ENCODE assay signal across 22 cellular contexts in the genomic region with DNA sequence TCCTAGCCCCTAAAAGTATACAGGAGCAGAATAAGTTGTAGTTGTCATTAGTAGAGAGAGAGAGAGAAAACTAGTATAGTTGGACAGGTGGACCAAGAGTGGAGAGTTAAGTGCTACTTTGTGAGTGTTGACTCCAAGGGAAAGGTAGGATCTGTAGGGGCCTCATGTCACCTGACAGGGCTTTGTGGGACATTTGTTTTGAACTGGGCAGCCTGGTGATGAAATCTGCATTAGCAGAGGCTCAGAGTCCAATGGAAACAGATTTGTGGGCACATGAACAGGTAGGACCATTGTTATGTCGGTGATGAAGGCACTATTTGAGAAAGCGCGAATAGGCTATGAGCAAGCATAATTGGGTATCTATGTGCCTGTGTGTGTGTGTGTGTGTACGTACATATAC. TPM values are rescaled to one million over a fixed set of nuclear protein-coding genes. Genes with fewer than 3 reads are reported as not detected.
A peak's percentile ranks its signal among the peaks of the same experiment; 100 is the strongest.
DNase-seq lines count a peak whose midpoint lies in the region; ATAC-seq and TF ChIP-seq lines count a peak whose summit lies in the region.
"Had no signal": no experiment of that assay in that cellular context is flagged by ENCODE, and none has a peak within 500 bp of the region (broad histone marks: within the 10 kb centered on the region; RNA-seq: fewer than 3 reads in every experiment).

No MANE protein-coding gene starts in this region.

- no peak for ATAC-seq in HG03432 (IDR thresholded peaks at IDR 0.05; ENCODE audit: unreplicated experiment)
- ATAC-seq: A549, GM12878 had no signal

- TF ChIP-seq POLR2A in esophagus muscularis mucosa (IDR thresholded peaks at IDR 0.05; ENCODE audit: low read depth) = no peak

- intact Hi-C loops in left ventricle myocardium inferior (cut with micrococcal nuclease) = no loop called here
- intact Hi-C loops in esophagus muscularis mucosa (cut with DNase I) = no loop called here
- intact Hi-C loops in ascending aorta (cut with DNase I) = no loop called here

- no peak overlapping the region for H3K9ac ChIP-seq in rectal smooth muscle tissue (ENCODE audit: low read length)

- peaks cover 21% of the 10 kb centered on the region for H3K4me1 ChIP-seq in left ventricle myocardium inferior
- peaks cover 0 to 6% of the 10 kb centered on the region in 2 donors for H3K4me1 ChIP-seq in right atrium auricular region
- peaks cover 5 to 28% (median 21%) of the 10 kb centered on the region in 4 donors for H3K4me1 ChIP-seq in esophagus muscularis mucosa
- H3K4me1 ChIP-seq in rectal smooth muscle tissue (ENCODE audit: control insufficient read depth, insufficient read depth, low read length) = peaks cover 26% of the 10 kb centered on the region
- H3K4me1 ChIP-seq in ascending aorta = no peaks in the 10 kb centered on the region
- H3K4me1 ChIP-seq: A549 had no signal

- TF ChIP-seq CTCF in left ventricle myocardium inferior (IDR thresholded peaks at IDR 0.05; ENCODE audit: borderline replicate concordance) (no peak), right atrium auricular region (IDR thresholded peaks at IDR 0.05) (no peak), esophagus muscularis mucosa (IDR thresholded peaks at IDR 0.05) (no peak), ascending aorta (IDR thresholded peaks at IDR 0.05) (no peak)

- H3K27me3 ChIP-seq in left ventricle myocardium inferior (ENCODE audit: low read depth) (no peaks in the 10 kb centered on the region), right atrium auricular region (no peaks in the 10 kb centered on the region), esophagus muscularis mucosa (no peaks in the 10 kb centered on the region), rectal smooth muscle tissue (ENCODE audit: control insufficient read depth, insufficient read depth, low read length) (no peaks in the 10 kb centered on the region), ascending aorta (no peaks in the 10 kb centered on the region)
- H3K27me3 ChIP-seq: MG63 had no signal

- no peak for TF ChIP-seq EP300 in esophagus muscularis mucosa (IDR thresholded peaks at IDR 0.05)

- H3K9me3 ChIP-seq in left ventricle myocardium inferior (replicated peaks) = no peaks in the 10 kb centered on the region
- no peaks in the 10 kb centered on the region for H3K9me3 ChIP-seq in right atrium auricular region
- H3K9me3 ChIP-seq in esophagus muscularis mucosa = no peaks in the 10 kb centered on the region
- no peaks in the 10 kb centered on the region for H3K9me3 ChIP-seq in ascending aorta
- H3K9me3 ChIP-seq: A549, MG63 had no signal

- H3K36me3 ChIP-seq in left ventricle myocardium inferior (peaks cover 29% of the 10 kb centered on the region), right atrium auricular region (peaks cover 7% of the 10 kb centered on the region), esophagus muscularis mucosa (peaks cover 3 to 19% (median 11%) of the 10 kb centered on the region in 4 donors), rectal smooth muscle tissue (ENCODE audit: control insufficient read depth, insufficient read depth, low read length) (peaks cover 2% of the 10 kb centered on the region), ascending aorta (peaks cover 10 to 11% of the 10 kb centered on the region in 2 donors)
- H3K36me3 ChIP-seq: MG63 had no signal

- peak overlapping the region; percentile 70 for H3K27ac ChIP-seq in left ventricle myocardium inferior (replicated peaks)
- H3K27ac ChIP-seq in right atrium auricular region = no peak overlapping the region
- H3K27ac ChIP-seq in esophagus muscularis mucosa (replicated peaks in 1 of 4) = peak overlapping the region; percentile 52 to 72 (median 63)
- peak overlapping the region; percentile 30 for H3K27ac ChIP-seq in rectal smooth muscle tissue (ENCODE audit: low read depth, low read length)
- H3K27ac ChIP-seq in ascending aorta = no peak overlapping the region
- H3K27ac ChIP-seq: A549, PC-9, RWPE1 had no signal

- 95% methylated on average over 4 of the region's 4 CpGs for WGBS in esophagus muscularis mucosa

- DNase-seq in left ventricle myocardium inferior (no peak), right atrium auricular region (ENCODE audit: low spot score) (no peak), esophagus muscularis mucosa (ENCODE audit: extremely low spot score) (no peak), ascending aorta (ENCODE audit: low spot score in 2 of 2) (no peak)
- DNase-seq in stimulated activated naive CD4-positive, alpha-beta T cell treated with Interleukin-2 at 50 U/mL for 16 hours (lab: John Stamatoyannopoulos, UW) = no peak
- DNase-seq: CD4-positive, alpha-beta T cell; DMS53; EL; Kasumi-1; MG63; NCI-H1048; NCI-H1436; NCI-H1930; NCI-H226; NCI-H524 treated with DMSO at 0.1 percent for 48 hours; PC-9 had no signal

- H3K4me3 ChIP-seq in left ventricle myocardium inferior (no peak overlapping the region), right atrium auricular region (no peak overlapping the region), esophagus muscularis mucosa (no peak overlapping the region), rectal smooth muscle tissue (ENCODE audit: low read length) (no peak overlapping the region), ascending aorta (no peak overlapping the region)
- H3K4me3 ChIP-seq: A549, GM12878, GM23338, MG63, PC-9 had no signal

RNA-seq across cellular contexts. Expression of a gene that starts 43.5 kb away (rescaled TPM):
- total RNA-seq in left ventricle myocardium inferior (0.38 TPM), right atrium auricular region (under 1 TPM in 1 of 2 donors, not detected in 1; 0.63 TPM), esophagus muscularis mucosa (under 1 TPM in 1 of 4 donors, not detected in 3; 0.34 TPM), ascending aorta (not detected)
- total RNA-seq: CD4-positive, alpha-beta T cell had no signal

Comparison
In these comparisons a context has a peak if more than half of its experiments do, and no peak if none do; other contexts are left out.
1. H3K27ac ChIP-seq: peak in left ventricle myocardium inferior (single experiment), esophagus muscularis mucosa (4 of 4) and rectal smooth muscle tissue (single experiment); none in right atrium auricular region (0 of 2) and ascending aorta (0 of 2).